7 cellular contexts compared by ENCODE assay signal in genomic region chr22:31637375-31637937, GRCh38. TPM values are rescaled to one million over a fixed set of nuclear protein-coding genes. Genes with fewer than 3 reads are reported as not detected.
A peak's percentile ranks its signal among the peaks of the same experiment; 100 is the strongest.
DNase-seq lines count a peak whose midpoint lies in the region; ATAC-seq, FAIRE-seq and TF ChIP-seq lines count a peak whose summit lies in the region.

No MANE protein-coding gene starts in this region.

- peak overlapping the region; percentile 50 for H3K27ac Mint-ChIP-seq in activated naive CD8-positive, alpha-beta T cell treated with anti-CD3 and anti-CD28 coated beads, Interleukin-2, amount 50 U/mL, for 24 hours

- H3K27me3 Mint-ChIP-seq in activated naive CD8-positive, alpha-beta T cell treated with anti-CD3 and anti-CD28 coated beads, Interleukin-2, amount 50 U/mL, for 24 hours: no peaks in the 10 kb centered on the region

- CTCF ChIA-PET in SK-N-SH (lab: Yijun Ruan, JAX): interaction anchor here (1.2 to 1.8 kb wide), 3 partner anchors 20 to 81 kb away, joined by 3 to 5 read pairs (median 4); no protein-coding TSS in a partner anchor

- DNase-seq in GM19239 (ENCODE audit: insufficient read length, low spot score): no peak
- no peak for DNase-seq in activated naive CD8-positive, alpha-beta T cell treated with anti-CD3 and anti-CD28 coated beads, Interleukin-2, amount 50 U/mL, for 24 hours
- no peak for DNase-seq in NCI-H2196 (lab: John Stamatoyannopoulos, UW; ENCODE audit: unreplicated experiment)
- DNase-seq in SK-N-SH: no peak
- DNase-seq in ACHN: no peak

- H3K9me2 ChIP-seq in SK-N-SH: no peaks in the 10 kb centered on the region

- in situ Hi-C loops in ACHN (cut with HindIII; ENCODE audit: low pct_ligation_motif_present, low pct_unique_long_range_greater_than_20kb, low sequenced_read_pairs): no loop called here

- no peaks in the 10 kb centered on the region for H3K9me3 Mint-ChIP-seq in activated naive CD8-positive, alpha-beta T cell treated with anti-CD3 and anti-CD28 coated beads, Interleukin-2, amount 50 U/mL, for 24 hours

- WGBS in SK-N-SH (ENCODE audit: low lambda C conversion rate): 94% methylated on average over 10 of the region's 10 CpGs

- H3K79me2 ChIP-seq in SK-N-SH (ENCODE audit: insufficient read depth): peaks cover 41% of the 10 kb centered on the region

- peaks cover 6% of the 10 kb centered on the region for H3K36me3 Mint-ChIP-seq in activated naive CD8-positive, alpha-beta T cell treated with anti-CD3 and anti-CD28 coated beads, Interleukin-2, amount 50 U/mL, for 24 hours (ENCODE audit: low read depth)

- H3F3A ChIP-seq in SK-N-SH (replicated peaks; ENCODE audit: insufficient read depth): no peaks in the 10 kb centered on the region

- H3K9me3 ChIP-seq in muscle layer of duodenum (ENCODE audit: control insufficient read depth in 1 of 2, low read length in 2 of 2) (no peaks in the 10 kb centered on the region), SK-N-SH (no peaks in the 10 kb centered on the region)

- TF ChIP-seq CTCF in SK-N-SH (IDR thresholded peaks at IDR 0.05): no peak

- ATAC-seq in HG03196 (IDR thresholded peaks at IDR 0.05; ENCODE audit: unreplicated experiment): peak; percentile 28
- ATAC-seq in activated naive CD8-positive, alpha-beta T cell treated with anti-CD3 and anti-CD28 coated beads, Interleukin-2, amount 50 U/mL, for 24 hours: no peak

- H3K36me3 ChIP-seq in muscle layer of duodenum (ENCODE audit: control insufficient read depth in 1 of 2, insufficient read depth in 2 of 2, low read length in 2 of 2) (no peaks in the 10 kb centered on the region), SK-N-SH (replicated peaks in 1 of 2; ENCODE audit: control insufficient read depth in 1 of 2, insufficient read depth in 2 of 2, low read length in 1 of 2) (no peaks in the 10 kb centered on the region)

- H3K4me1 ChIP-seq in muscle layer of duodenum (ENCODE audit: control insufficient read depth in 1 of 2, insufficient read depth in 2 of 2, low read length in 2 of 2) (no peaks in the 10 kb centered on the region), SK-N-SH (ENCODE audit: control insufficient read depth in 1 of 2, insufficient read depth in 2 of 2, low read depth in 1 of 2, low read length in 1 of 2) (no peaks in the 10 kb centered on the region; a peak in 1 of 4 replicates)

- H3K4me3 Mint-ChIP-seq in activated naive CD8-positive, alpha-beta T cell treated with anti-CD3 and anti-CD28 coated beads, Interleukin-2, amount 50 U/mL, for 24 hours: peak overlapping the region; percentile 49

- peaks cover 15% of the 10 kb centered on the region; the same call in 1 of the 2 replicates for H4K20me1 ChIP-seq in SK-N-SH (ENCODE audit: insufficient read depth)

- H2AFZ ChIP-seq in SK-N-SH (ENCODE audit: low read depth): no peak overlapping the region

- H3K9ac ChIP-seq in SK-N-SH: no peak overlapping the region

- FAIRE-seq in GM19239 (lab: Jason Lieb, UNC): peak; percentile 93

- H3K4me2 ChIP-seq in SK-N-SH: no peak overlapping the region

- peaks cover 49% of the 10 kb centered on the region for H3K4me1 Mint-ChIP-seq in activated naive CD8-positive, alpha-beta T cell treated with anti-CD3 and anti-CD28 coated beads, Interleukin-2, amount 50 U/mL, for 24 hours

- H3K4me3 ChIP-seq in muscle layer of duodenum (ENCODE audit: low read depth in 1 of 2, low read length in 2 of 2): peak overlapping the region; percentile 38 to 43
- H3K4me3 ChIP-seq in SK-N-SH (ENCODE audit: low read depth in 2 of 2, low read length in 1 of 2): no peak overlapping the region

- peak overlapping the region; percentile 41 for H3K27ac ChIP-seq in muscle layer of duodenum (ENCODE audit: low read length)
- H3K27ac ChIP-seq in SK-N-SH (ENCODE audit: low read depth in 2 of 2, low read length in 1 of 2): no peak overlapping the region

- no peak for TF ChIP-seq RAD21 in SK-N-SH (IDR thresholded peaks at IDR 0.05; ENCODE audit: low read length)

- no peak for TF ChIP-seq EP300 in SK-N-SH (IDR thresholded peaks at IDR 0.05; ENCODE audit: borderline replicate concordance in 1 of 2, low read depth in 1 of 2, low read length in 1 of 2)

- H3K27me3 ChIP-seq in muscle layer of duodenum (ENCODE audit: low read depth, low read length) (no peaks in the 10 kb centered on the region), SK-N-SH (ENCODE audit: insufficient read depth) (no peaks in the 10 kb centered on the region)

- POLR2A ChIA-PET in SK-N-SH (lab: Yijun Ruan, JAX): interaction anchor here (0.9 kb wide), 1 partner anchor 121 kb away, joined by 3 read pairs; no protein-coding TSS in a partner anchor

TF ChIP-seq in SK-N-SH, 30 proteins besides CTCF, POLR2A, EP300 and RAD21:
- TF ChIP-seq GATA2 (CRISPR knock-in tag; IDR thresholded peaks at IDR 0.05) (no peak), FOXJ3 (CRISPR knock-in tag; IDR thresholded peaks at IDR 0.05) (no peak), IRF3 (IDR thresholded peaks at IDR 0.05; ENCODE audit: low read depth, low read length) (no peak), GABPA (IDR thresholded peaks at IDR 0.05; ENCODE audit: low read depth) (no peak), RXRA (IDR thresholded peaks at IDR 0.05; ENCODE audit: borderline replicate concordance, low read depth) (no peak), FOXM1 (IDR thresholded peaks at IDR 0.05; ENCODE audit: low read depth) (no peak), SIN3A (IDR thresholded peaks at IDR 0.05; ENCODE audit: borderline replicate concordance, low read depth, low read length) (no peak), MXI1 (IDR thresholded peaks at IDR 0.05; ENCODE audit: low read depth, low read length) (no peak), YY1 (IDR thresholded peaks at IDR 0.05; ENCODE audit: low read depth) (no peak), FOSL2 (IDR thresholded peaks at IDR 0.05; ENCODE audit: borderline replicate concordance, low read depth) (no peak), JUND (IDR thresholded peaks at IDR 0.05) (no peak), ZBTB33 (IDR thresholded peaks at IDR 0.05; ENCODE audit: borderline replicate concordance, low read depth) (no peak), REST (IDR thresholded peaks at IDR 0.05; ENCODE audit: low read depth, low read length) (no peak), NRF1 (IDR thresholded peaks at IDR 0.05; ENCODE audit: low read depth, low read length) (no peak), TEAD4 (IDR thresholded peaks at IDR 0.05; ENCODE audit: borderline replicate concordance, insufficient read depth) (no peak), TAF1 (IDR thresholded peaks at IDR 0.05; ENCODE audit: borderline replicate concordance, low read depth, low read length) (no peak), TCF12 (IDR thresholded peaks at IDR 0.05) (no peak)
TF ChIP-seq in SK-N-SH: peak in this region for 0.

RNA-seq across cellular contexts. Expression of gene PISD, which starts 24.6 kb away (rescaled TPM):
- 34.9 and 41.4 TPM in 2 replicates for polyA plus RNA-seq in SK-N-SH (2012; rRNA removed)
- polyA plus RNA-seq in SK-N-SH (2012; cell fraction: cytosol; rRNA removed): 16.3 and 23.2 TPM in 2 replicates
- 105 and 113 TPM in 2 replicates for polyA plus RNA-seq in SK-N-SH (2012; cell fraction: nucleus; rRNA removed)

Comparison
In these comparisons a context has a peak if more than half of its experiments do, and no peak if none do; other contexts are left out.
1. H3K4me3 ChIP-seq: peak in muscle layer of duodenum (2 of 2); none in SK-N-SH (0 of 2).